ENCODE assay signal across 1 cellular context in the genomic region with DNA sequence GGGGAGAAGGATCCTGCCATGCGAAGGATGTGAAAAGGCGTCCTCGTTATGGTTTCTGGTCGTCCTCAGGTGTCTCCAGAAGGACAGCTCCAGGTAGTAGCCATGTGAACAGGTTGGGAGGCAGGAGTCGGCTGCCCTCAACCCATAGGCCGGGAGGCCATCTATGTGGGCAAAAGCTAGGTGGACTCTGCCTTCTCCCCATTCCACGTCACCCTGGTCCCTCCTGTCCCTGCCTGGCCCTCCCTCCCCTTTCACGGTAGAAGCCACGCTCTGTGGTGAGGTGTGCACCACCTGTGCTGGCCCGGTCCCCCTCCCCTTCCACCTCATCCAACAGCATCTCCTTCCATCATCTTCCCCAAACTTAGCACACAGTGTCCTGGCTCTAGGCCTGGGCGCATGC.
TF ChIP-seq lines count a peak whose summit lies in the region.

No MANE protein-coding gene starts in this region.

TF ChIP-seq in liver, 16 proteins besides CTCF, POLR2A, EP300 and RAD21 (continued from another document):
- TF ChIP-seq, protein P1, sequence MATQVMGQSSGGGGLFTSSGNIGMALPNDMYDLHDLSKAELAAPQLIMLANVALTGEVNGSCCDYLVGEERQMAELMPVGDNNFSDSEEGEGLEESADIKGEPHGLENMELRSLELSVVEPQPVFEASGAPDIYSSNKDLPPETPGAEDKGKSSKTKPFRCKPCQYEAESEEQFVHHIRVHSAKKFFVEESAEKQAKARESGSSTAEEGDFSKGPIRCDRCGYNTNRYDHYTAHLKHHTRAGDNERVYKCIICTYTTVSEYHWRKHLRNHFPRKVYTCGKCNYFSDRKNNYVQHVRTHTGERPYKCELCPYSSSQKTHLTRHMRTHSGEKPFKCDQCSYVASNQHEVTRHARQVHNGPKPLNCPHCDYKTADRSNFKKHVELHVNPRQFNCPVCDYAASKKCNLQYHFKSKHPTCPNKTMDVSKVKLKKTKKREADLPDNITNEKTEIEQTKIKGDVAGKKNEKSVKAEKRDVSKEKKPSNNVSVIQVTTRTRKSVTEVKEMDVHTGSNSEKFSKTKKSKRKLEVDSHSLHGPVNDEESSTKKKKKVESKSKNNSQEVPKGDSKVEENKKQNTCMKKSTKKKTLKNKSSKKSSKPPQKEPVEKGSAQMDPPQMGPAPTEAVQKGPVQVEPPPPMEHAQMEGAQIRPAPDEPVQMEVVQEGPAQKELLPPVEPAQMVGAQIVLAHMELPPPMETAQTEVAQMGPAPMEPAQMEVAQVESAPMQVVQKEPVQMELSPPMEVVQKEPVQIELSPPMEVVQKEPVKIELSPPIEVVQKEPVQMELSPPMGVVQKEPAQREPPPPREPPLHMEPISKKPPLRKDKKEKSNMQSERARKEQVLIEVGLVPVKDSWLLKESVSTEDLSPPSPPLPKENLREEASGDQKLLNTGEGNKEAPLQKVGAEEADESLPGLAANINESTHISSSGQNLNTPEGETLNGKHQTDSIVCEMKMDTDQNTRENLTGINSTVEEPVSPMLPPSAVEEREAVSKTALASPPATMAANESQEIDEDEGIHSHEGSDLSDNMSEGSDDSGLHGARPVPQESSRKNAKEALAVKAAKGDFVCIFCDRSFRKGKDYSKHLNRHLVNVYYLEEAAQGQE (IDR thresholded peaks at IDR 0.05) = no peak
- TF ChIP-seq FOXA2 (IDR thresholded peaks at IDR 0.05) = no peak
- no peak for TF ChIP-seq GABPA (IDR thresholded peaks at IDR 0.05 in 1 of 2, conservative IDR thresholded peaks at IDR 0.05 in 1 of 2)
- TF ChIP-seq EGR1 (IDR thresholded peaks at IDR 0.05; ENCODE audit: low read depth in 2 of 2) = no peak
- no peak for TF ChIP-seq SP1 (IDR thresholded peaks at IDR 0.05)
- peak; percentile 79 to 91 for TF ChIP-seq HNF4A (conservative IDR thresholded peaks at IDR 0.05)
- TF ChIP-seq, protein P2, sequence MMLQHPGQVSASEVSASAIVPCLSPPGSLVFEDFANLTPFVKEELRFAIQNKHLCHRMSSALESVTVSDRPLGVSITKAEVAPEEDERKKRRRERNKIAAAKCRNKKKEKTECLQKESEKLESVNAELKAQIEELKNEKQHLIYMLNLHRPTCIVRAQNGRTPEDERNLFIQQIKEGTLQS (IDR thresholded peaks at IDR 0.05) = no peak
- no peak for TF ChIP-seq TAF1 (conservative IDR thresholded peaks at IDR 0.05)
- no peak for TF ChIP-seq HNF4G (IDR thresholded peaks at IDR 0.05)
